Comparison of ENCODE assay signal across 8 cellular contexts in the genomic region with DNA sequence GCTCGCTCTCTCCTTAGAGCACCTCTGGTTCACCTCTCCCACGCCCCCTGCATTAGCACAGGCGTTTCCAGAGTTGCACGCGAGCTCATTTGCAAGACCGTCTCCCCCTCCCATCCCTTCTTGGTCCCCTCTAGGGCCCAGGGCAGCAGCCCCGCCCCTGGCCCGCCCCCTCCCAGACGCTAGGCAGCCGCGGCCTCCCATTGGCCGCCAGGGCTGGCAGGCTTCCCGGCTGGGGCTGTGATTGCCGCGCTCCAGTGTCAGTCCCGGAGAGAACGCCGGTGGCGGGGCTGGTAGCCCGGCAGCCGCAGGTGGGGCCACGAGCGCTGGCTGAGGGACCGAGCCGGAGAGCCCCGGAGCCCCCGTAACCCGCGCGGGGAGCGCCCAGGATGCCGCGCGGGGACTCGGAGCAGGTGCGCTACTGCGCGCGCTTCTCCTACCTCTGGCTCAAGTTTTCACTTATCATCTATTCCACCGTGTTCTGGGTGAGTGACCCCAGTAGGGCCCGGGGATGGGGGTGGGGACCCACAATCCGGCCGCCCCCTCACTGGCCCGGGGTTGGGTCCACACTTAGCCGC.
DNase-seq lines count a peak whose midpoint lies in the region; ATAC-seq and TF ChIP-seq lines count a peak whose summit lies in the region.

A gene (plus strand): TSS at position 257 of the 575 bp plus-strand sequence. CDS start 130 bp downstream, at position 387.

- H3K27ac ChIP-seq in 22Rv1: peak within 1 kb of the TSS; percentile 61

- peaks cover 0 to 17% of the 10 kb centered on the region in 2 donors for H3K27me3 Mint-ChIP-seq in effector memory CD8-positive, alpha-beta T cell
- H3K27me3 Mint-ChIP-seq in memory B cell: peaks cover 21% of the 10 kb centered on the region

- peaks cover 13% of the 10 kb centered on the region for H3K36me3 Mint-ChIP-seq in effector memory CD8-positive, alpha-beta T cell (ENCODE audit: insufficient read depth)
- H3K36me3 Mint-ChIP-seq in memory B cell: no peaks in the 10 kb centered on the region

- no peak for TF ChIP-seq CTCF in 22Rv1 (IDR thresholded peaks at IDR 0.05)

- H3K4me3 Mint-ChIP-seq in effector memory CD8-positive, alpha-beta T cell: peak within 1 kb of the TSS; percentile 85 to 89
- H3K4me3 Mint-ChIP-seq in memory B cell: peak within 1 kb of the TSS; percentile 86

- H3K9me3 Mint-ChIP-seq in effector memory CD8-positive, alpha-beta T cell: no peaks in the 10 kb centered on the region
- no peaks in the 10 kb centered on the region for H3K9me3 Mint-ChIP-seq in memory B cell

- peak within 1 kb of the TSS in 1 of 2 donors; percentile 81 for H3K27ac Mint-ChIP-seq in effector memory CD8-positive, alpha-beta T cell
- no peak within 1 kb of the TSS for H3K27ac Mint-ChIP-seq in memory B cell

- DNase-seq in NCI-H82 (lab: John Stamatoyannopoulos, UW) (peak; percentile 91), memory B cell (ENCODE audit: low spot score in 2 of 2) (peak; percentile 15 to 21)
- DNase-seq in activated CD8-positive, alpha-beta memory T cell treated with anti-CD3 and anti-CD28 coated beads for 48 hours (ENCODE audit: low read depth in 2 of 3, low spot score in 2 of 3): peak; percentile 37 to 53 (median 41)
- DNase-seq in effector memory CD8-positive, alpha-beta T cell: peak; percentile 44 to 75 (median 72)
- DNase-seq in stimulated activated CD4-positive, alpha-beta T cell treated with anti-CD3 and anti-CD28 coated beads, TNF-alpha, amount 100 ng/mL, for 4 hours (ENCODE audit: low read depth in 3 of 3): peak; percentile 64 to 67 (median 66)

- peak; percentile 93 for ATAC-seq in GM19023 (IDR thresholded peaks at IDR 0.05; ENCODE audit: unreplicated experiment)
- peak; percentile 79 for ATAC-seq in HG03439 (IDR thresholded peaks at IDR 0.05; ENCODE audit: unreplicated experiment)
- peak; percentile 88 for ATAC-seq in effector memory CD8-positive, alpha-beta T cell (replicated peaks)
- ATAC-seq in memory B cell (ENCODE audit: low read depth): peak; percentile 86

- H3K4me1 Mint-ChIP-seq in effector memory CD8-positive, alpha-beta T cell (ENCODE audit: low read depth in 2 of 2): peaks cover 12 to 23% of the 10 kb centered on the region in 2 donors
- H3K4me1 Mint-ChIP-seq in memory B cell: peaks cover 9% of the 10 kb centered on the region

Comparison
In these comparisons a context has a peak if more than half of its experiments do, and no peak if none do; other contexts are left out.
1. Peak in every context shown above with its lines: DNase-seq, ATAC-seq and H3K27ac ChIP-seq.
2. DNase-seq: peak in every context shown above with its lines; median percentile 91 in NCI-H82; 72 in effector memory CD8-positive, alpha-beta T cell; 66 in stimulated activated CD4-positive, alpha-beta T cell treated with anti-CD3 and anti-CD28 coated beads, TNF-alpha, amount 100 ng/mL, for 4 hours; 41 in activated CD8-positive, alpha-beta memory T cell treated with anti-CD3 and anti-CD28 coated beads for 48 hours; 18 in memory B cell.